In genomic region chr2:200455958-200456421, GRCh38 we compare ENCODE assay signal across 8 cellular contexts. TPM values are rescaled to one million over a fixed set of nuclear protein-coding genes. Genes with fewer than 3 reads are reported as not detected.
A peak's percentile ranks its signal among the peaks of the same experiment; 100 is the strongest.
DNase-seq lines count a peak whose midpoint lies in the region; ATAC-seq lines count a peak whose summit lies in the region.

No MANE protein-coding gene starts in this region.

- peak; percentile 65 for ATAC-seq in GM21447 (IDR thresholded peaks at IDR 0.05; ENCODE audit: unreplicated experiment)

- no peaks in the 10 kb centered on the region for H3K27me3 ChIP-seq in CD4-positive, alpha-beta memory T cell (ENCODE audit: insufficient read depth, low read length)
- H3K27me3 ChIP-seq in CD8-positive, alpha-beta memory T cell (ENCODE audit: insufficient read depth, low read length, poor library complexity, severe bottlenecking), result no peaks in the 10 kb centered on the region

- intact Hi-C loops in CD4-positive, alpha-beta memory T cell (cut with micrococcal nuclease), result no loop called here

- H3K4me1 Mint-ChIP-seq in CD4-positive, alpha-beta memory T cell, result peaks cover 6 to 22% (median 12%) of the 10 kb centered on the region in 4 donors
- peaks cover 4 to 29% (median 10%) of the 10 kb centered on the region in 3 donors for H3K4me1 Mint-ChIP-seq in CD8-positive, alpha-beta memory T cell

- peaks cover 21% of the 10 kb centered on the region for H3K4me1 ChIP-seq in CD4-positive, alpha-beta memory T cell (ENCODE audit: insufficient read depth, low read length)
- no peaks in the 10 kb centered on the region for H3K4me1 ChIP-seq in CD8-positive, alpha-beta memory T cell (ENCODE audit: insufficient read depth, low read length)

- POLR2A ChIA-PET in CD4-positive, alpha-beta memory T cell (lab: Charles Lee; ENCODE audit: partially characterized antibody), result interaction anchor here (0.7 kb wide), 1 partner anchor 12 kb away, joined by 4 read pairs; no protein-coding TSS in a partner anchor
- POLR2A ChIA-PET in CD8-positive, alpha-beta memory T cell (lab: Charles Lee), result no interaction called here

- peaks cover 0 to 4% of the 10 kb centered on the region in 2 donors for H3K36me3 Mint-ChIP-seq in CD4-positive, alpha-beta memory T cell
- peaks cover 0 to 7% (median 0%) of the 10 kb centered on the region in 3 donors for H3K36me3 Mint-ChIP-seq in CD8-positive, alpha-beta memory T cell

- DNase-seq in CD4-positive, alpha-beta memory T cell, result peak in 2 of 5 donors; percentile 3 to 17
- peak; percentile 92 for DNase-seq in MV-4-11 (lab: John Stamatoyannopoulos, UW)
- peak; percentile 27 for DNase-seq in germinal center (ENCODE audit: low spot score)
- no peak for DNase-seq in effector CD8-positive, alpha-beta T cell (lab: John Stamatoyannopoulos, UW)
- no peak for DNase-seq in effector CD4-positive, alpha-beta T cell
- DNase-seq in CD8-positive, alpha-beta memory T cell, result no peak
- DNase-seq in UCSD-AML1 (lab: John Stamatoyannopoulos, UW; ENCODE audit: unreplicated experiment), result no peak

- H3K27ac ChIP-seq in CD4-positive, alpha-beta memory T cell (ENCODE audit: low read depth, low read length), result no peak overlapping the region
- no peak overlapping the region for H3K27ac ChIP-seq in CD8-positive, alpha-beta memory T cell (ENCODE audit: low read depth, low read length)

- H3K9me3 Mint-ChIP-seq in CD4-positive, alpha-beta memory T cell, result peaks cover 0 to 1% (median 0%) of the 10 kb centered on the region in 8 donors
- no peaks in the 10 kb centered on the region for H3K9me3 Mint-ChIP-seq in CD8-positive, alpha-beta memory T cell

- H3K27me3 Mint-ChIP-seq in CD4-positive, alpha-beta memory T cell, result no peaks in the 10 kb centered on the region
- H3K27me3 Mint-ChIP-seq in CD8-positive, alpha-beta memory T cell, result no peaks in the 10 kb centered on the region

- H3K4me3 ChIP-seq in CD4-positive, alpha-beta memory T cell (ENCODE audit: low read length in 2 of 2), result no peak overlapping the region
- H3K4me3 ChIP-seq in CD8-positive, alpha-beta memory T cell (ENCODE audit: low read length), result no peak overlapping the region

- H3K36me3 ChIP-seq in CD4-positive, alpha-beta memory T cell (ENCODE audit: insufficient read depth, low read length), result no peaks in the 10 kb centered on the region
- H3K36me3 ChIP-seq in CD8-positive, alpha-beta memory T cell (ENCODE audit: insufficient read depth, low read length), result no peaks in the 10 kb centered on the region

- H3K9me3 ChIP-seq in CD4-positive, alpha-beta memory T cell (ENCODE audit: control insufficient read depth in 1 of 2, low read length in 2 of 2), result no peaks in the 10 kb centered on the region
- H3K9me3 ChIP-seq in CD8-positive, alpha-beta memory T cell (ENCODE audit: low read length), result no peaks in the 10 kb centered on the region

- CTCF ChIA-PET in CD4-positive, alpha-beta memory T cell (lab: Charles Lee; ENCODE audit: partially characterized antibody), result interaction anchor here (1.6 to 3.5 kb wide), 3 partner anchors 11 to 26 kb away, joined by 3 to 11 read pairs (median 11); no protein-coding TSS in a partner anchor
- CTCF ChIA-PET in CD8-positive, alpha-beta memory T cell (lab: Charles Lee), result interaction anchor here (1.7 kb wide), 1 partner anchor 15 kb away, joined by 4 read pairs; no protein-coding TSS in a partner anchor

- peak overlapping the region in 5 of 7 donors; percentile 5 to 74 (median 36) for H3K27ac Mint-ChIP-seq in CD4-positive, alpha-beta memory T cell
- H3K27ac Mint-ChIP-seq in CD8-positive, alpha-beta memory T cell, result peak overlapping the region in 4 of 8 donors; percentile 23 to 58 (median 50)

- H3K4me3 Mint-ChIP-seq in CD4-positive, alpha-beta memory T cell, result peak overlapping the region in 3 of 8 donors; percentile 5 to 53 (median 22)
- H3K4me3 Mint-ChIP-seq in CD8-positive, alpha-beta memory T cell, result peak overlapping the region in 2 of 7 donors; percentile 3 to 38

RNA-seq across cellular contexts. Expression of gene KCTD18, which starts 53.9 kb away (rescaled TPM):
- 10 to 100 TPM; 19.2 to 21.1 TPM for total RNA-seq in CD4-positive, alpha-beta memory T cell
- polyA plus RNA-seq in CD4-positive, alpha-beta memory T cell, result 10 to 100 TPM; 14.0 to 15.6 TPM
- total RNA-seq in CD8-positive, alpha-beta memory T cell, result 10 to 100 TPM; 14.5 to 15.3 TPM
- 14.7 TPM for polyA plus RNA-seq in CD8-positive, alpha-beta memory T cell

Comparison
In these comparisons a context has a peak if more than half of its experiments do, and no peak if none do; other contexts are left out.
1. DNase-seq: peak in MV-4-11 (single experiment) and germinal center (single experiment); none in effector CD8-positive, alpha-beta T cell (single experiment), effector CD4-positive, alpha-beta T cell (single experiment), CD8-positive, alpha-beta memory T cell (0 of 5) and UCSD-AML1 (single experiment).